1 cellular context compared by ENCODE assay signal in genomic region chr12:109650808-109651207, GRCh38.
A peak's percentile ranks its signal among the peaks of the same experiment; 100 is the strongest.
TF ChIP-seq lines count a peak whose summit lies in the region.

No MANE protein-coding gene starts in this region.

TF ChIP-seq in HepG2, 621 proteins besides CTCF, POLR2A, EP300 and RAD21 (continued from another document):
- no peak for TF ChIP-seq RNF219 (CRISPR knock-in tag; IDR thresholded peaks at IDR 0.05)
- TF ChIP-seq, protein P1, sequence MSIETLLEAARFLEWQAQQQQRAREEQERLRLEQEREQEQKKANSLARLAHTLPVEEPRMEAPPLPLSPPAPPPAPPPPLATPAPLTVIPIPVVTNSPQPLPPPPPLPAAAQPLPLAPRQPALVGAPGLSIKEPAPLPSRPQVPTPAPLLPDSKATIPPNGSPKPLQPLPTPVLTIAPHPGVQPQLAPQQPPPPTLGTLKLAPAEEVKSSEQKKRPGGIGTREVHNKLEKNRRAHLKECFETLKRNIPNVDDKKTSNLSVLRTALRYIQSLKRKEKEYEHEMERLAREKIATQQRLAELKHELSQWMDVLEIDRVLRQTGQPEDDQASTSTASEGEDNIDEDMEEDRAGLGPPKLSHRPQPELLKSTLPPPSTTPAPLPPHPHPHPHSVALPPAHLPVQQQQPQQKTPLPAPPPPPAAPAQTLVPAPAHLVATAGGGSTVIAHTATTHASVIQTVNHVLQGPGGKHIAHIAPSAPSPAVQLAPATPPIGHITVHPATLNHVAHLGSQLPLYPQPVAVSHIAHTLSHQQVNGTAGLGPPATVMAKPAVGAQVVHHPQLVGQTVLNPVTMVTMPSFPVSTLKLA (IDR thresholded peaks at IDR 0.05): peak; percentile 45
